ENCODE assay signal across 14 cellular contexts in genomic region chr21:37531402-37532042, GRCh38.
DNase-seq lines count a peak whose midpoint lies in the region; ATAC-seq and TF ChIP-seq lines count a peak whose summit lies in the region.
"Had no signal": no experiment of that assay in that cellular context is flagged by ENCODE, and none has a peak within 500 bp of the region (broad histone marks: within the 10 kb centered on the region; RNA-seq: fewer than 3 reads in every experiment).

No MANE protein-coding gene starts in this region.

- no peak overlapping the region for H3K23ac ChIP-seq in trophoblast cell (ENCODE audit: low read length)

- WGBS in GM23248 (ENCODE audit: low coverage in 1 of 2, low lambda C conversion rate in 2 of 2, missing lambda C conversion rate in 2 of 2), 2 experiments = 8 to 11% methylated on average over 12 to 15 of the region's 15 CpGs
- WGBS in trophoblast cell (ENCODE audit: extremely low coverage, insufficient coverage, insufficient read length) = no CpG with 5 or more reads among the region's 15 CpGs

- H4K91ac ChIP-seq in trophoblast cell (ENCODE audit: low read depth, low read length) = peak overlapping the region; percentile 78

- H3K4me3 Mint-ChIP-seq in naive thymus-derived CD4-positive, alpha-beta T cell = no peak overlapping the region

- H3K36me3 Mint-ChIP-seq in naive thymus-derived CD4-positive, alpha-beta T cell = peaks cover 0 to 5% (median 0%) of the 10 kb centered on the region in 5 donors

- H3K36me3 ChIP-seq in GM23248 (ENCODE audit: low read depth) (no peaks in the 10 kb centered on the region), WERI-Rb-1 (no peaks in the 10 kb centered on the region), left ventricle myocardium inferior (no peaks in the 10 kb centered on the region), trophoblast cell (ENCODE audit: control insufficient read depth in 1 of 2, insufficient read depth in 2 of 2, low read length in 2 of 2) (no peaks in the 10 kb centered on the region)
- H3K36me3 ChIP-seq in naive thymus-derived CD4-positive, alpha-beta T cell (ENCODE audit: control insufficient read depth in 2 of 3, insufficient read depth in 3 of 3, low read length in 3 of 3) = no peaks in the 10 kb centered on the region
- H3K36me3 ChIP-seq: ovary had no signal

- H3K18ac ChIP-seq in trophoblast cell (ENCODE audit: low read length) = no peak overlapping the region

- H4K20me1 ChIP-seq in GM23248 (ENCODE audit: insufficient read depth) = no peaks in the 10 kb centered on the region

- H3K9ac ChIP-seq in GM23248 (no peak overlapping the region), trophoblast cell (ENCODE audit: low read length) (no peak overlapping the region)

- H3K27ac Mint-ChIP-seq in naive thymus-derived CD4-positive, alpha-beta T cell = no peak overlapping the region

- H3F3A ChIP-seq in GM23248 (ENCODE audit: insufficient read depth) = no peaks in the 10 kb centered on the region

- peak overlapping the region; percentile 35 for H3K14ac ChIP-seq in trophoblast cell (ENCODE audit: low read length)

- H3K27ac ChIP-seq in GM23248 (no peak overlapping the region), WERI-Rb-1 (peak overlapping the region; percentile 73), left ventricle myocardium inferior (replicated peaks) (peak overlapping the region; percentile 88), trophoblast cell (ENCODE audit: low read depth, low read length) (no peak overlapping the region)
- no peak overlapping the region for H3K27ac ChIP-seq in naive thymus-derived CD4-positive, alpha-beta T cell (ENCODE audit: low read depth, low read length)
- H3K27ac ChIP-seq: ovary, VCaP had no signal

- no peak for ATAC-seq in naive thymus-derived CD4-positive, alpha-beta T cell

- no peak overlapping the region for H4K12ac ChIP-seq in trophoblast cell (ENCODE audit: low read depth, low read length)

- H4K8ac ChIP-seq in trophoblast cell (ENCODE audit: low read depth, low read length) = no peak overlapping the region

- H3K27me3 ChIP-seq in GM23248 (replicated peaks; ENCODE audit: insufficient read depth) (no peaks in the 10 kb centered on the region), WERI-Rb-1 (ENCODE audit: insufficient read depth, low read depth, severe bottlenecking) (no peaks in the 10 kb centered on the region), left ventricle myocardium inferior (ENCODE audit: low read depth) (peaks cover 3% of the 10 kb centered on the region), trophoblast cell (ENCODE audit: insufficient read depth, low read length) (no peaks in the 10 kb centered on the region)
- no peaks in the 10 kb centered on the region for H3K27me3 ChIP-seq in naive thymus-derived CD4-positive, alpha-beta T cell (ENCODE audit: control insufficient read depth in 2 of 2, insufficient read depth in 2 of 2, low read length in 2 of 2)
- H3K27me3 ChIP-seq: ovary had no signal

- H3K4me2 ChIP-seq in GM23248 (ENCODE audit: unreplicated experiment) (no peak overlapping the region), trophoblast cell (ENCODE audit: low read length) (no peak overlapping the region)

- H3K9me3 ChIP-seq in GM23248 (ENCODE audit: low read depth) = no peaks in the 10 kb centered on the region
- H3K9me3 ChIP-seq in WERI-Rb-1 (ENCODE audit: severe bottlenecking) = peaks cover 12% of the 10 kb centered on the region
- peaks cover 21% of the 10 kb centered on the region for H3K9me3 ChIP-seq in left ventricle myocardium inferior (replicated peaks)
- H3K9me3 ChIP-seq in trophoblast cell (ENCODE audit: insufficient read depth, low read depth, low read length) = peaks cover 5% of the 10 kb centered on the region
- peaks cover 0 to under 1% (median 0%) of the 10 kb centered on the region in 3 experiments for H3K9me3 ChIP-seq in naive thymus-derived CD4-positive, alpha-beta T cell (ENCODE audit: control insufficient read depth in 2 of 3, low read length in 3 of 3)
- H3K9me3 ChIP-seq: ovary had no signal

- no peak overlapping the region for H2BK120ac ChIP-seq in trophoblast cell (ENCODE audit: insufficient read depth, low read length, poor library complexity)

- CTCF ChIA-PET in naive thymus-derived CD4-positive, alpha-beta T cell (lab: Charles Lee) = no interaction called here

- peaks cover 33 to 55% (median 47%) of the 10 kb centered on the region in 5 donors for H3K27me3 Mint-ChIP-seq in naive thymus-derived CD4-positive, alpha-beta T cell

- H3K4me1 ChIP-seq in GM23248 (ENCODE audit: insufficient read depth) (no peaks in the 10 kb centered on the region), left ventricle myocardium inferior (peaks cover 27% of the 10 kb centered on the region), trophoblast cell (ENCODE audit: control insufficient read depth in 1 of 2, insufficient read depth in 2 of 2, low read length in 2 of 2) (peaks cover 4 to 9% of the 10 kb centered on the region in 2 experiments)
- no peaks in the 10 kb centered on the region for H3K4me1 ChIP-seq in naive thymus-derived CD4-positive, alpha-beta T cell (ENCODE audit: control insufficient read depth in 2 of 2, insufficient read depth in 2 of 2, low read length in 2 of 2)

- no peak overlapping the region for H3K4ac ChIP-seq in trophoblast cell (ENCODE audit: low read depth, low read length)

- peak overlapping the region; percentile 30 for H2AK5ac ChIP-seq in trophoblast cell (ENCODE audit: low read length)

- peaks cover 0 to 13% (median 4%) of the 10 kb centered on the region in 11 donors for H3K9me3 Mint-ChIP-seq in naive thymus-derived CD4-positive, alpha-beta T cell

- H3K79me1 ChIP-seq in trophoblast cell (ENCODE audit: low read length) = no peaks in the 10 kb centered on the region

- in situ Hi-C loops in GM23248 (cut with MboI) = no loop called here

- intact Hi-C loops in left ventricle myocardium inferior (cut with micrococcal nuclease) = no loop called here
- intact Hi-C loops in naive thymus-derived CD4-positive, alpha-beta T cell (cut with micrococcal nuclease) = no loop called here

- no peaks in the 10 kb centered on the region for H3K9me2 ChIP-seq in GM23248 (ENCODE audit: insufficient read depth)

- no peak overlapping the region for H2BK12ac ChIP-seq in trophoblast cell (ENCODE audit: low read length)

- POLR2A ChIA-PET in naive thymus-derived CD4-positive, alpha-beta T cell (lab: Charles Lee) = no interaction called here

- no peaks in the 10 kb centered on the region for H3K79me2 ChIP-seq in GM23248 (ENCODE audit: insufficient read depth)
- H3K79me2 ChIP-seq in trophoblast cell (ENCODE audit: control insufficient read depth, insufficient read depth, low read length, poor library complexity) = no peaks in the 10 kb centered on the region

- DNase-seq in GM23248 = peak; percentile 8
- no peak for DNase-seq in WERI-Rb-1
- peak; percentile 75 for DNase-seq in left ventricle myocardium inferior
- DNase-seq in trophoblast cell = no peak
- no peak for DNase-seq in iPS-NIHi11 (ENCODE audit: low spot score)
- DNase-seq in naive thymus-derived CD4-positive, alpha-beta T cell = no peak
- no peak for DNase-seq in activated CD4-positive, CD25-positive, alpha-beta regulatory T cell (lab: John Stamatoyannopoulos, UW)
- DNase-seq in pons (ENCODE audit: low spot score) = no peak
- DNase-seq: activated CD8-positive, alpha-beta memory T cell treated with anti-CD3 and anti-CD28 coated beads, Interleukin-2, amount 50 U/mL, for 48 hours; DMS79 treated with DMSO at 0.1 percent for 48 hours; NCI-H1105 treated with DMSO at 0.1 percent for 48 hours; NCI-H526 treated with DMSO at 0.1 percent for 48 hours had no signal

- no peak overlapping the region for H2BK5ac ChIP-seq in trophoblast cell (ENCODE audit: low read depth, low read length, poor library complexity)

- H3K4me3 ChIP-seq in GM23248 (no peak overlapping the region), WERI-Rb-1 (ENCODE audit: low read depth, low read length) (peak overlapping the region; percentile 34), left ventricle myocardium inferior (peak overlapping the region; percentile 15), trophoblast cell (ENCODE audit: low read depth, low read length) (no peak overlapping the region)
- H3K4me3 ChIP-seq in naive thymus-derived CD4-positive, alpha-beta T cell (ENCODE audit: low read length) = no peak overlapping the region
- H3K4me3 ChIP-seq: ovary had no signal

- no peaks in the 10 kb centered on the region for H3K4me1 Mint-ChIP-seq in naive thymus-derived CD4-positive, alpha-beta T cell

- H2AFZ ChIP-seq in GM23248 = no peak overlapping the region
- H2AFZ ChIP-seq in trophoblast cell (ENCODE audit: insufficient read depth, low read length, poor library complexity) = no peak overlapping the region

- TF ChIP-seq CTCF in WERI-Rb-1 (IDR thresholded peaks at IDR 0.05; ENCODE audit: low read depth, low read length) (no peak), left ventricle myocardium inferior (IDR thresholded peaks at IDR 0.05; ENCODE audit: borderline replicate concordance) (no peak)

Comparison
In these comparisons a context has a peak if more than half of its experiments do, and no peak if none do; other contexts are left out.
1. DNase-seq: peak in GM23248 (single experiment) and left ventricle myocardium inferior (single experiment); none in WERI-Rb-1 (single experiment), trophoblast cell (0 of 2), iPS-NIHi11 (single experiment), naive thymus-derived CD4-positive, alpha-beta T cell (0 of 9), activated CD4-positive, CD25-positive, alpha-beta regulatory T cell (0 of 4) and pons (single experiment).
2. H3K27ac ChIP-seq: peak in WERI-Rb-1 (single experiment) and left ventricle myocardium inferior (single experiment); none in GM23248 (single experiment), trophoblast cell (single experiment) and naive thymus-derived CD4-positive, alpha-beta T cell (single experiment).
3. H3K4me3 ChIP-seq: peak in WERI-Rb-1 (single experiment) and left ventricle myocardium inferior (single experiment); none in GM23248 (single experiment), trophoblast cell (single experiment) and naive thymus-derived CD4-positive, alpha-beta T cell (single experiment).